Comparison of ENCODE assay signal across 21 cellular contexts in the genomic region with DNA sequence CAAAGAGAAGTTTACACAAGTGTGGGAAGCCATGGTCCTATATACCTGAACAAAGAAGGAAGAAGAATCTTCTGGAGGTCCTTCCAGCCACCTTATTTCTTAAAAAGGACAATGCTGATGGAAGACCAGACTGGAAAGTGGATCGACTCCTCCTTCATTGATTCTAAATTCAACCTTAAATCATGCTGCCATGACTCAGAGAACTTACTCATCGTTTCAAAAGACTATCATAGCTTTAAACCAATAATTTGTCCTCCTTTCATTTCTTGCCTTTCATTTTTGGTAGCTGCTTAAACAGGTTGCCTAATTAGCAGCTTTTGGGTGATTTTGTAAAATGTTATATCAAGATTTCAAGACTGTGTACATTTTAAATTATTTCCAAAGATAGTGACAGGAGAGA.
DNase-seq lines count a peak whose midpoint lies in the region.
"Had no signal": no experiment of that assay in that cellular context is flagged by ENCODE, and none has a peak within 500 bp of the region (broad histone marks: within the 10 kb centered on the region; RNA-seq: fewer than 3 reads in every experiment).

No MANE protein-coding gene starts in this region.

- intact Hi-C loops in activated CD4-positive, alpha-beta memory T cell treated with anti-CD3 and anti-CD28 coated beads for 36 hours (cut with micrococcal nuclease) = loop anchor here (10.0 kb wide), 1 partner anchor 204 kb away; the partner anchor contains the start of gene CRYBG1
- intact Hi-C loops in activated T-helper 2 cell treated with anti-CD3 and anti-CD28 coated beads, Interferon-gamma antibody, Interleukin-2, Interleukin-4, amounts not matched to agents 10 μg/mL and 5 μg/mL and 100 μg/mL, durations not matched to agents 14 hours and 24 hours and 36 hours (cut with micrococcal nuclease) = loop anchor here (5.0 kb wide), 1 partner anchor 409 kb away; no protein-coding TSS in a partner anchor

- peak overlapping the region; percentile 63 for H3K27ac Mint-ChIP-seq in activated CD4-positive, alpha-beta memory T cell treated with anti-CD3 and anti-CD28 coated beads for 36 hours
- H3K27ac Mint-ChIP-seq in activated CD4-positive, alpha-beta memory T cell treated with anti-CD3 and anti-CD28 coated beads, Interleukin-2, amount 10 ng/mL, durations not matched to agents 7 days and 5 days = no peak overlapping the region
- H3K27ac Mint-ChIP-seq in activated T-helper 2 cell treated with anti-CD3 and anti-CD28 coated beads, Interferon-gamma antibody, Interleukin-2, Interleukin-4, amounts not matched to agents 10 μg/mL and 5 μg/mL and 100 μg/mL, durations not matched to agents 14 hours and 24 hours and 36 hours = peak overlapping the region; percentile 59

- no peak overlapping the region for H3K4me3 Mint-ChIP-seq in activated CD4-positive, alpha-beta memory T cell treated with anti-CD3 and anti-CD28 coated beads for 36 hours
- H3K4me3 Mint-ChIP-seq in activated CD4-positive, alpha-beta memory T cell treated with anti-CD3 and anti-CD28 coated beads, Interleukin-2, amount 10 ng/mL, durations not matched to agents 7 days and 5 days = no peak overlapping the region
- no peak overlapping the region for H3K4me3 Mint-ChIP-seq in activated T-helper 2 cell treated with anti-CD3 and anti-CD28 coated beads, Interferon-gamma antibody, Interleukin-2, Interleukin-4, amounts not matched to agents 10 μg/mL and 5 μg/mL and 100 μg/mL, durations not matched to agents 14 hours and 24 hours and 36 hours (ENCODE audit: low read depth)
- H3K4me3 Mint-ChIP-seq: natural killer cell treated with Interleukin-12 subunit alpha and Interleukin-12 subunit beta and Interleukin-15 and Interleukin-18, amount 100 ng/mL, for 72 hours had no signal

- no peaks in the 10 kb centered on the region for H3K27me3 Mint-ChIP-seq in activated CD4-positive, alpha-beta memory T cell treated with anti-CD3 and anti-CD28 coated beads for 36 hours
- H3K27me3 Mint-ChIP-seq in activated CD4-positive, alpha-beta memory T cell treated with anti-CD3 and anti-CD28 coated beads, Interleukin-2, amount 10 ng/mL, durations not matched to agents 7 days and 5 days = no peaks in the 10 kb centered on the region
- no peaks in the 10 kb centered on the region for H3K27me3 Mint-ChIP-seq in activated T-helper 2 cell treated with anti-CD3 and anti-CD28 coated beads, Interferon-gamma antibody, Interleukin-2, Interleukin-4, amounts not matched to agents 10 μg/mL and 5 μg/mL and 100 μg/mL, durations not matched to agents 14 hours and 24 hours and 36 hours (ENCODE audit: low read depth)
- H3K27me3 Mint-ChIP-seq: natural killer cell treated with Interleukin-12 subunit alpha and Interleukin-12 subunit beta and Interleukin-15 and Interleukin-18, amount 100 ng/mL, for 72 hours had no signal

- peaks cover 16% of the 10 kb centered on the region for H3K36me3 Mint-ChIP-seq in activated CD4-positive, alpha-beta memory T cell treated with anti-CD3 and anti-CD28 coated beads for 36 hours
- H3K36me3 Mint-ChIP-seq in activated CD4-positive, alpha-beta memory T cell treated with anti-CD3 and anti-CD28 coated beads, Interleukin-2, amount 10 ng/mL, durations not matched to agents 7 days and 5 days (ENCODE audit: low read depth) = peaks cover 60% of the 10 kb centered on the region
- peaks cover 67% of the 10 kb centered on the region for H3K36me3 Mint-ChIP-seq in activated T-helper 2 cell treated with anti-CD3 and anti-CD28 coated beads, Interferon-gamma antibody, Interleukin-2, Interleukin-4, amounts not matched to agents 10 μg/mL and 5 μg/mL and 100 μg/mL, durations not matched to agents 14 hours and 24 hours and 36 hours (ENCODE audit: low read depth)

- H3K4me1 Mint-ChIP-seq in activated CD4-positive, alpha-beta memory T cell treated with anti-CD3 and anti-CD28 coated beads for 36 hours (ENCODE audit: low read depth) = peaks cover 12% of the 10 kb centered on the region
- H3K4me1 Mint-ChIP-seq in activated CD4-positive, alpha-beta memory T cell treated with anti-CD3 and anti-CD28 coated beads, Interleukin-2, amount 10 ng/mL, durations not matched to agents 7 days and 5 days = peaks cover 1% of the 10 kb centered on the region
- peaks cover 2% of the 10 kb centered on the region for H3K4me1 Mint-ChIP-seq in activated T-helper 2 cell treated with anti-CD3 and anti-CD28 coated beads, Interferon-gamma antibody, Interleukin-2, Interleukin-4, amounts not matched to agents 10 μg/mL and 5 μg/mL and 100 μg/mL, durations not matched to agents 14 hours and 24 hours and 36 hours (ENCODE audit: low read depth)

- DNase-seq in activated CD4-positive, alpha-beta memory T cell treated with anti-CD3 and anti-CD28 coated beads for 36 hours = no peak
- DNase-seq in activated CD4-positive, alpha-beta memory T cell treated with anti-CD3 and anti-CD28 coated beads, Interleukin-2, amount 10 ng/mL, durations not matched to agents 7 days and 5 days = no peak
- DNase-seq in HCEC 1CT = peak; percentile 72
- no peak for DNase-seq in activated T-helper 2 cell treated with anti-CD3 and anti-CD28 coated beads, Interferon-gamma antibody, Interleukin-2, Interleukin-4, amounts not matched to agents 10 μg/mL and 5 μg/mL and 100 μg/mL, durations not matched to agents 14 hours and 24 hours and 36 hours (ENCODE audit: low spot score)
- DNase-seq in iris pigment epithelial cell (ENCODE audit: low read depth) = peak; percentile 29
- DNase-seq in DMS 273 treated with DMSO at 0.1 percent for 48 hours (lab: John Stamatoyannopoulos, UW) = no peak
- no peak for DNase-seq in iPS-NIHi11 (ENCODE audit: low spot score)
- DNase-seq in activated CD8-positive, alpha-beta memory T cell treated with anti-CD3 and anti-CD28 coated beads for 24 hours = no peak
- DNase-seq: amygdala, GDM1, glutamatergic neuron, KBM-7, midbrain, NCI-H1092, NCI-H1930, NCI-H2227 treated with DMSO at 0.1 percent for 48 hours, PC-9, SJCRH30, T-helper 2 cell, WERI-Rb-1 had no signal

- CTCF ChIA-PET in activated CD4-positive, alpha-beta memory T cell treated with anti-CD3 and anti-CD28 coated beads for 36 hours (lab: Charles Lee) = interaction anchor here (1.0 to 15.1 kb wide), 6 partner anchors 40 to 429 kb away, joined by 4 to 440 read pairs (median 5); no protein-coding TSS in a partner anchor
- CTCF ChIA-PET in activated CD4-positive, alpha-beta memory T cell treated with anti-CD3 and anti-CD28 coated beads, Interleukin-2, amount 10 ng/mL, durations not matched to agents 7 days and 5 days (lab: Charles Lee) = interaction anchor here (1.2 to 5.6 kb wide), 2 partner anchors 120 to 123 kb away, joined by 4 to 26 read pairs; no protein-coding TSS in a partner anchor

- POLR2A ChIA-PET in activated CD4-positive, alpha-beta memory T cell treated with anti-CD3 and anti-CD28 coated beads for 36 hours (lab: Charles Lee) = interaction anchor here (1.0 kb wide), 1 partner anchor 48 kb away, joined by 3 read pairs; no protein-coding TSS in a partner anchor
- POLR2A ChIA-PET in activated CD4-positive, alpha-beta memory T cell treated with anti-CD3 and anti-CD28 coated beads, Interleukin-2, amount 10 ng/mL, durations not matched to agents 7 days and 5 days (lab: Charles Lee) = interaction anchor here (0.8 kb wide), 1 partner anchor 60 kb away, joined by 4 read pairs; no protein-coding TSS in a partner anchor

- H3K9me3 Mint-ChIP-seq in activated CD4-positive, alpha-beta memory T cell treated with anti-CD3 and anti-CD28 coated beads for 36 hours = no peaks in the 10 kb centered on the region
- no peaks in the 10 kb centered on the region for H3K9me3 Mint-ChIP-seq in activated CD4-positive, alpha-beta memory T cell treated with anti-CD3 and anti-CD28 coated beads, Interleukin-2, amount 10 ng/mL, durations not matched to agents 7 days and 5 days
- no peaks in the 10 kb centered on the region for H3K9me3 Mint-ChIP-seq in activated T-helper 2 cell treated with anti-CD3 and anti-CD28 coated beads, Interferon-gamma antibody, Interleukin-2, Interleukin-4, amounts not matched to agents 10 μg/mL and 5 μg/mL and 100 μg/mL, durations not matched to agents 14 hours and 24 hours and 36 hours
- H3K9me3 Mint-ChIP-seq: natural killer cell treated with Interleukin-12 subunit alpha and Interleukin-12 subunit beta and Interleukin-15 and Interleukin-18, amount 100 ng/mL, for 72 hours had no signal

Comparison
In these comparisons a context has a peak if more than half of its experiments do, and no peak if none do; other contexts are left out.
1. DNase-seq: peak in HCEC 1CT (single experiment) and iris pigment epithelial cell (single experiment); none in activated CD4-positive, alpha-beta memory T cell treated with anti-CD3 and anti-CD28 coated beads for 36 hours (single experiment), activated CD4-positive, alpha-beta memory T cell treated with anti-CD3 and anti-CD28 coated beads, Interleukin-2, amount 10 ng/mL, durations not matched to agents 7 days and 5 days (single experiment), activated T-helper 2 cell treated with anti-CD3 and anti-CD28 coated beads, Interferon-gamma antibody, Interleukin-2, Interleukin-4, amounts not matched to agents 10 μg/mL and 5 μg/mL and 100 μg/mL, durations not matched to agents 14 hours and 24 hours and 36 hours (single experiment), DMS 273 treated with DMSO at 0.1 percent for 48 hours (single experiment), iPS-NIHi11 (single experiment) and activated CD8-positive, alpha-beta memory T cell treated with anti-CD3 and anti-CD28 coated beads for 24 hours (single experiment).